27 cellular contexts compared by ENCODE assay signal in genomic region chr11:112518371-112518770, GRCh38.
"Had no signal": no experiment of that assay in that cellular context is flagged by ENCODE, and none has a peak within 500 bp of the region (broad histone marks: within the 10 kb centered on the region; RNA-seq: fewer than 3 reads in every experiment).

No MANE protein-coding gene starts in this region.

- H3K79me2 ChIP-seq: hepatocyte had no signal

- DNase-seq: activated CD4-positive, alpha-beta memory T cell treated with anti-CD3 and anti-CD28 coated beads, Interleukin-2, amount 10 ng/mL, durations not matched to agents 7 days and 5 days; activated CD4-positive, alpha-beta T cell treated with anti-CD3 and anti-CD28 coated beads for 48 hours; activated CD8-positive, alpha-beta memory T cell treated with anti-CD3 and anti-CD28 coated beads, Interleukin-2, amount 50 U/mL, for 48 hours; activated gamma-delta T cell; activated naive CD4-positive, alpha-beta T cell treated with anti-CD3 and anti-CD28 coated beads, Interleukin-2, amount 50 U/mL, for 16 hours; activated T-cell treated with anti-CD3 and anti-CD28 coated beads, Interleukin-2, amount 50 U/mL, for 24 hours; amniotic stem cell; dorsolateral prefrontal cortex; effector memory CD4-positive, alpha-beta T cell; islet precursor cell; left ventricle myocardium superior; naive thymus-derived CD4-positive, alpha-beta T cell; nucleus accumbens; pancreas; sigmoid colon; stimulated activated CD4-positive, alpha-beta T cell treated with anti-CD3 and anti-CD28 coated beads, Interleukin-15, amount 100 ng/mL, for 24 hours; stimulated activated CD4-positive, alpha-beta T cell treated with anti-CD3 and anti-CD28 coated beads, Interleukin-2, amount 100 ng/mL, for 24 hours; stimulated activated naive CD4-positive, alpha-beta T cell; T-helper 9 cell; tibial artery; upper lobe of right lung had no signal

- H3K36me3 ChIP-seq: gastroesophageal sphincter, pancreas, prostate gland, sigmoid colon, suprapubic skin, tibial artery, upper lobe of right lung had no signal

- H3K27ac ChIP-seq: coronary artery, dorsolateral prefrontal cortex, gastroesophageal sphincter, hepatocyte, pancreas, prostate gland, sigmoid colon, suprapubic skin, tibial artery, upper lobe of right lung, VCaP had no signal

- H3K4me3 ChIP-seq: coronary artery, dorsolateral prefrontal cortex, gastroesophageal sphincter, hepatocyte, pancreas, prostate gland, sigmoid colon, suprapubic skin, tibial artery, upper lobe of right lung had no signal

- H2AFZ ChIP-seq: hepatocyte had no signal

- H3K4me1 ChIP-seq: pancreas, prostate gland, upper lobe of right lung had no signal

- H3K9me3 ChIP-seq: gastroesophageal sphincter, pancreas, prostate gland, sigmoid colon, suprapubic skin, tibial artery, upper lobe of right lung had no signal

- H3K4me2 ChIP-seq: hepatocyte had no signal

- H3K27me3 ChIP-seq: dorsolateral prefrontal cortex, gastroesophageal sphincter, hepatocyte, pancreas, sigmoid colon, suprapubic skin, tibial artery, upper lobe of right lung had no signal
